Comparison of ENCODE assay signal across 9 cellular contexts in genomic region chr22:42991010-42991651, GRCh38. TPM values are rescaled to one million over a fixed set of nuclear protein-coding genes. Genes with fewer than 3 reads are reported as not detected.
DNase-seq lines count a peak whose midpoint lies in the region; FAIRE-seq and TF ChIP-seq lines count a peak whose summit lies in the region.
"Had no signal": no experiment of that assay in that cellular context is flagged by ENCODE, and none has a peak within 500 bp of the region (broad histone marks: within the 10 kb centered on the region; RNA-seq: fewer than 3 reads in every experiment).

No MANE protein-coding gene starts in this region.

- no peak overlapping the region for H3K4me3 ChIP-seq in SJCRH30
- no peak overlapping the region for H3K4me3 ChIP-seq in foreskin fibroblast (ENCODE audit: low read depth in 1 of 2, low read length in 2 of 2)
- H3K4me3 ChIP-seq in small intestine (ENCODE audit: low read depth in 1 of 2, low read length in 2 of 2): no peak overlapping the region

- H3K4me1 ChIP-seq in SJCRH30 (peaks cover 19% of the 10 kb centered on the region), small intestine (ENCODE audit: control insufficient read depth in 2 of 2, insufficient read depth in 1 of 2, low read depth in 1 of 2, low read length in 1 of 2) (peaks cover 4 to 24% of the 10 kb centered on the region in 2 donors)

- H3K36me3 ChIP-seq in SJCRH30 (peaks cover 6% of the 10 kb centered on the region; the same call in 1 of the 2 replicates), small intestine (ENCODE audit: control insufficient read depth in 2 of 2, insufficient read depth in 2 of 2, low read length in 2 of 2) (no peaks in the 10 kb centered on the region)

- 21 to 46% (median 31%) methylated on average over 5 of the region's 5 CpGs for WGBS in small intestine, 3 donors

- H3K27me3 ChIP-seq in SJCRH30 (no peaks in the 10 kb centered on the region), small intestine (ENCODE audit: control insufficient read depth in 2 of 2, insufficient read depth in 2 of 2, low read length in 2 of 2) (no peaks in the 10 kb centered on the region)

- FAIRE-seq in GM19239 (lab: Jason Lieb, UNC) (peak; percentile 62), small intestine (lab: Jason Lieb, UNC) (no peak)
- FAIRE-seq: H1 had no signal

- H3K27ac ChIP-seq in SJCRH30: peak overlapping the region; percentile 49
- peak overlapping the region in 1 of 2 donors; percentile 55 for H3K27ac ChIP-seq in small intestine (ENCODE audit: low read depth in 1 of 2, low read length in 1 of 2)

- DNase-seq in GM19239 (ENCODE audit: insufficient read length, low spot score) (no peak), SJCRH30 (peak; percentile 70 to 75), foreskin fibroblast (peak; percentile 93 to 95), small intestine (peak; percentile 68), NCI-H1930 (lab: John Stamatoyannopoulos, UW) (no peak), NCI-H510A (lab: John Stamatoyannopoulos, UW) (no peak), iPS-NIHi11 (ENCODE audit: low spot score) (no peak), DMS79 treated with DMSO at 0.1 percent for 48 hours (lab: John Stamatoyannopoulos, UW) (no peak)

- H3K9me3 ChIP-seq in SJCRH30 (replicated peaks) (no peaks in the 10 kb centered on the region), small intestine (ENCODE audit: control insufficient read depth, low read depth) (no peaks in the 10 kb centered on the region)

- no peak for TF ChIP-seq CTCF in foreskin fibroblast (IDR thresholded peaks at IDR 0.05; ENCODE audit: low read depth, low read length)

RNA-seq across cellular contexts. Expression of gene PACSIN2, which starts 23.8 kb away (rescaled TPM):
- 78.3 and 78.5 TPM in 2 replicates for total RNA-seq in SJCRH30 (2014; rRNA removed; shearing (Covaris generic))
- 10 to 100 TPM; 28.9 to 53.3 (median 37.8) TPM for polyA plus RNA-seq in small intestine

Comparison
In these comparisons a context has a peak if more than half of its experiments do, and no peak if none do; other contexts are left out.
1. DNase-seq: peak in SJCRH30 (2 of 2), foreskin fibroblast (2 of 2) and small intestine (single experiment); none in GM19239 (single experiment), NCI-H1930 (0 of 2), NCI-H510A (single experiment), iPS-NIHi11 (single experiment) and DMS79 treated with DMSO at 0.1 percent for 48 hours (single experiment).